In the genomic region with DNA sequence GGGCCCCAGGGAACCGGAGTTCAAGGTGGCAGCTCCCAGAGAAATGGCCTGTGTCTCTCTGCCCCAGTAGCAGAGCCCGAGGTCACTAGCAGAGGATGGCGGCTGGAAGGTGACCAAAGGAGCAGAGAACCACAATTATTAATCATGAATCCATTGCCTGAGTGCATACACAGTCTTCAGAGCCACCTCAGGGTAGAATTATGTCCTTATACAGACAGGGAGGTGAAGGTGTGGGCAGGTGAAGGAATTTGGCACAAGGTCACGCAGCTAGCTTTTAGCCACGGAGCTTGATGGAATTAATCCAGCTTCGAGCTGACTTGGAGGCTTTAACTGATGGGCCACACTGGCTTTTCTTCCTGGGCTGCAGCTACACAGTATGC, we compare ENCODE assay signal across 9 cellular contexts.
DNase-seq lines count a peak whose midpoint lies in the region; ATAC-seq and TF ChIP-seq lines count a peak whose summit lies in the region.
"Had no signal": no experiment of that assay in that cellular context is flagged by ENCODE, and none has a peak within 500 bp of the region (broad histone marks: within the 10 kb centered on the region; RNA-seq: fewer than 3 reads in every experiment).

No MANE protein-coding gene starts in this region.

- H3K4me3 Mint-ChIP-seq in activated CD8-positive, alpha-beta T cell treated with anti-CD3 and anti-CD28 coated beads for 36 hours = peak overlapping the region; percentile 34
- peak overlapping the region; percentile 68 for H3K4me3 Mint-ChIP-seq in glutamatergic neuron (ENCODE audit: unreplicated experiment)

- no peak for TF ChIP-seq CTCF in activated CD8-positive, alpha-beta T cell treated with anti-CD3 and anti-CD28 coated beads for 36 hours (IDR thresholded peaks at IDR 0.05)
- TF ChIP-seq CTCF in glutamatergic neuron (IDR thresholded peaks at IDR 0.05; ENCODE audit: partially characterized antibody, unreplicated experiment) (no peak), retinal pigment epithelial cell (conservative IDR thresholded peaks at IDR 0.05; ENCODE audit: low read depth, low read length) (no peak)

- H3K27me3 ChIP-seq in HAP-1 (ENCODE audit: low read depth) = no peaks in the 10 kb centered on the region

- in situ Hi-C loops in HAP-1 (cut with MboI; ENCODE audit: low sequenced_read_pairs) = no loop called here

- CTCF ChIA-PET in activated CD8-positive, alpha-beta T cell treated with anti-CD3 and anti-CD28 coated beads for 36 hours (lab: Charles Lee) = interaction anchor here (0.9 to 5.2 kb wide), 12 partner anchors 11 to 176 kb away, joined by 3 to 29 read pairs (median 6); no protein-coding TSS in a partner anchor

- peaks cover 50% of the 10 kb centered on the region for H3K4me1 Mint-ChIP-seq in activated CD8-positive, alpha-beta T cell treated with anti-CD3 and anti-CD28 coated beads for 36 hours (ENCODE audit: low read depth)
- H3K4me1 Mint-ChIP-seq in glutamatergic neuron (ENCODE audit: low read depth, unreplicated experiment) = peaks cover 67% of the 10 kb centered on the region

- peak overlapping the region; percentile 43 for H3K27ac Mint-ChIP-seq in activated CD8-positive, alpha-beta T cell treated with anti-CD3 and anti-CD28 coated beads for 36 hours
- peak overlapping the region; percentile 98 for H3K27ac Mint-ChIP-seq in glutamatergic neuron (ENCODE audit: unreplicated experiment)
- H3K27ac Mint-ChIP-seq: activated B cell treated with CpG ODN at 0.5 μM for 24 hours had no signal

- H3K27me3 Mint-ChIP-seq in activated CD8-positive, alpha-beta T cell treated with anti-CD3 and anti-CD28 coated beads for 36 hours = no peaks in the 10 kb centered on the region
- H3K27me3 Mint-ChIP-seq in glutamatergic neuron (ENCODE audit: unreplicated experiment) = peaks cover 16% of the 10 kb centered on the region

- H3K9me3 ChIP-seq in ES-I3 (ENCODE audit: control insufficient read depth, insufficient read depth, low read length) (no peaks in the 10 kb centered on the region), HAP-1 (no peaks in the 10 kb centered on the region)

- peaks cover 67% of the 10 kb centered on the region for H3K4me1 ChIP-seq in ES-I3 (ENCODE audit: insufficient read depth, low read length)
- peaks cover 37% of the 10 kb centered on the region for H3K4me1 ChIP-seq in HAP-1

- H3K9ac ChIP-seq in ES-I3 (ENCODE audit: low read depth, low read length) = peak overlapping the region; percentile 4; the same call in 1 of the 2 replicates

- no peaks in the 10 kb centered on the region for H3K9me3 Mint-ChIP-seq in activated CD8-positive, alpha-beta T cell treated with anti-CD3 and anti-CD28 coated beads for 36 hours
- peaks cover 23% of the 10 kb centered on the region for H3K9me3 Mint-ChIP-seq in glutamatergic neuron (ENCODE audit: unreplicated experiment)
- H3K9me3 Mint-ChIP-seq: activated B cell treated with CpG ODN at 0.5 μM for 24 hours had no signal

- peak overlapping the region; percentile 3 for H3K4me3 ChIP-seq in retinal pigment epithelial cell (ENCODE audit: low read length)
- no peak overlapping the region for H3K4me3 ChIP-seq in HAP-1

- ATAC-seq in activated CD8-positive, alpha-beta T cell treated with anti-CD3 and anti-CD28 coated beads for 36 hours = no peak
- no peak for ATAC-seq in HG02973 (IDR thresholded peaks at IDR 0.05; ENCODE audit: unreplicated experiment)

- intact Hi-C loops in activated CD8-positive, alpha-beta T cell treated with anti-CD3 and anti-CD28 coated beads for 36 hours (cut with micrococcal nuclease) = loop anchor here (5.0 kb wide), 1 partner anchor 38 kb away; no protein-coding TSS in a partner anchor

- no peak for DNase-seq in activated CD8-positive, alpha-beta T cell treated with anti-CD3 and anti-CD28 coated beads for 36 hours
- DNase-seq in glutamatergic neuron (no peak), retinal pigment epithelial cell (ENCODE audit: low read depth) (no peak), HAP-1 (ENCODE audit: low spot score in 2 of 2) (no peak), HPDE6-E6E7 (ENCODE audit: extremely low spot score) (no peak), CD1c-positive myeloid dendritic cell (ENCODE audit: extremely low spot score) (no peak)
- DNase-seq: activated B cell treated with CpG ODN at 0.5 μM for 24 hours had no signal

- POLR2A ChIA-PET in activated CD8-positive, alpha-beta T cell treated with anti-CD3 and anti-CD28 coated beads for 36 hours (lab: Charles Lee) = interaction anchor here (0.8 to 1.7 kb wide), 6 partner anchors 30 to 124 kb away, joined by 3 to 7 read pairs (median 4); no protein-coding TSS in a partner anchor

- no peaks in the 10 kb centered on the region for H3K36me3 ChIP-seq in ES-I3 (ENCODE audit: insufficient read depth, low read length)
- H3K36me3 ChIP-seq in HAP-1 (replicated peaks) = no peaks in the 10 kb centered on the region

- H3K36me3 Mint-ChIP-seq in activated CD8-positive, alpha-beta T cell treated with anti-CD3 and anti-CD28 coated beads for 36 hours (ENCODE audit: low read depth) = no peaks in the 10 kb centered on the region
- H3K36me3 Mint-ChIP-seq in glutamatergic neuron (ENCODE audit: unreplicated experiment) = no peaks in the 10 kb centered on the region
